29 cellular contexts compared by ENCODE assay signal in genomic region chr9:8907863-8908262, GRCh38.
DNase-seq lines count a peak whose midpoint lies in the region; ATAC-seq and TF ChIP-seq lines count a peak whose summit lies in the region.
"Had no signal": no experiment of that assay in that cellular context is flagged by ENCODE, and none has a peak within 500 bp of the region (broad histone marks: within the 10 kb centered on the region; RNA-seq: fewer than 3 reads in every experiment).

No MANE protein-coding gene starts in this region.

- no peak overlapping the region for H3K27ac ChIP-seq in Peyer's patch
- H3K27ac ChIP-seq: C4-2B, left lung, neural progenitor cell, pancreas, right atrium auricular region, testis had no signal

- H3K4me2 ChIP-seq in Loucy (ENCODE audit: low read depth, low read length, poor library complexity, severe bottlenecking): peak overlapping the region; percentile 41
- H3K4me2 ChIP-seq: neural progenitor cell had no signal

- ATAC-seq in GM18870 (IDR thresholded peaks at IDR 0.05; ENCODE audit: unreplicated experiment) (peak; percentile 45), GM18909 (IDR thresholded peaks at IDR 0.05; ENCODE audit: poor library complexity, unreplicated experiment) (no peak), left colon (no peak)
- ATAC-seq: activated CD8-positive, alpha-beta T cell treated with anti-CD3 and anti-CD28 coated beads for 36 hours; activated T-helper 17 cell treated with anti-CD3 and anti-CD28 coated beads, Interleukin-2, amount 50 U/mL, for 72 hours; HCT116; left lung; pancreas; PC-3 had no signal

- no peak overlapping the region for H3K9ac ChIP-seq in Loucy (ENCODE audit: low read depth, low read length, poor library complexity, severe bottlenecking)
- H3K9ac ChIP-seq: neural progenitor cell had no signal

- peak overlapping the region; percentile 72 for H2AFZ ChIP-seq in Loucy (ENCODE audit: low read length)
- H2AFZ ChIP-seq: neural progenitor cell had no signal

- H3K9me2 ChIP-seq in Loucy (replicated peaks; ENCODE audit: low read depth, low read length): no peaks in the 10 kb centered on the region

- H3K4me1 ChIP-seq in Loucy (ENCODE audit: insufficient read depth, low read length, poor library complexity, severe bottlenecking) (no peaks in the 10 kb centered on the region), Peyer's patch (no peaks in the 10 kb centered on the region)
- H3K4me1 ChIP-seq: neural progenitor cell, pancreas, right atrium auricular region, testis had no signal

- intact Hi-C loops in left colon (cut with DNase I, micrococcal nuclease): no loop called here

- H4K20me1 ChIP-seq in Loucy (ENCODE audit: insufficient read depth, low read length, poor library complexity, severe bottlenecking): no peaks in the 10 kb centered on the region

- H3K4me3 ChIP-seq in Loucy (ENCODE audit: low read length, poor library complexity, severe bottlenecking) (peak overlapping the region; percentile 31), epithelial cell of esophagus (ENCODE audit: low read length) (no peak overlapping the region), Peyer's patch (no peak overlapping the region)
- H3K4me3 ChIP-seq: left lung, neural progenitor cell, pancreas, right atrium auricular region, testis had no signal

- no peak for TF ChIP-seq POLR2A in Peyer's patch (IDR thresholded peaks at IDR 0.05)

- H3F3A ChIP-seq in Loucy (ENCODE audit: low read depth): 0 out of 2 replicates have a peak, but pooled peaks cover 4% of the 10 kb centered on the region

- TF ChIP-seq CTCF in Loucy (conservative IDR thresholded peaks at IDR 0.05; ENCODE audit: low read length) (no peak), epithelial cell of esophagus (IDR thresholded peaks at IDR 0.05; ENCODE audit: insufficient read depth, low read depth, low read length, missing control alignments) (no peak), Peyer's patch (IDR thresholded peaks at IDR 0.05) (no peak)

- H3K27me3 ChIP-seq in Loucy (ENCODE audit: insufficient read depth, low read length, poor library complexity, severe bottlenecking): no peaks in the 10 kb centered on the region
- H3K27me3 ChIP-seq in Peyer's patch: no peaks in the 10 kb centered on the region
- H3K27me3 ChIP-seq: left lung, neural progenitor cell, pancreas, right atrium auricular region, testis had no signal

- no peaks in the 10 kb centered on the region for H3K79me2 ChIP-seq in Loucy (ENCODE audit: insufficient read depth, low read length)

- H3K36me3 ChIP-seq in Loucy (ENCODE audit: insufficient read depth, low read length) (no peaks in the 10 kb centered on the region), Peyer's patch (no peaks in the 10 kb centered on the region)
- H3K36me3 ChIP-seq: left lung, neural progenitor cell, pancreas, right atrium auricular region had no signal

- peaks cover 12% of the 10 kb centered on the region for H3K9me3 ChIP-seq in Loucy (ENCODE audit: insufficient read depth, low read depth, low read length)
- H3K9me3 ChIP-seq in Peyer's patch: no peaks in the 10 kb centered on the region
- H3K9me3 ChIP-seq: pancreas, right atrium auricular region, testis had no signal

- DNase-seq in epithelial cell of esophagus (ENCODE audit: low read depth) (peak; percentile 5), renal cortical epithelial cell (ENCODE audit: low read depth) (peak; percentile 66), SIG-M5 treated with dmso at 0.1 percent for 504 hours (lab: John Stamatoyannopoulos, UW; ENCODE audit: unreplicated experiment) (no peak), Peyer's patch (no peak), left colon (no peak)
- DNase-seq: activated CD4-positive, alpha-beta T cell treated with anti-CD3 and anti-CD28 coated beads for 1 hour; activated CD8-positive, alpha-beta T cell treated with anti-CD3 and anti-CD28 coated beads for 36 hours; activated naive CD4-positive, alpha-beta T cell treated with anti-CD3 and anti-CD28 coated beads, Interleukin-2, amount 50 U/mL, for 16 hours; cerebellar nuclear complex; left lung; mesendoderm; NCI-H1092; NCI-H1694 treated with DMSO at 0.1 percent for 48 hours; NCI-H446 treated with DMSO at 0.1 percent for 48 hours; NCI-H774; pancreas; PC-3; SHP77; stimulated activated CD4-positive, alpha-beta T cell treated with anti-CD3 and anti-CD28 coated beads, Interleukin-1b, Interleukin-23, amount 100 ng/mL, for 48 hours; SW 1271; testis had no signal

Comparison
In these comparisons a context has a peak if more than half of its experiments do, and no peak if none do; other contexts are left out.
1. DNase-seq: peak in epithelial cell of esophagus (single experiment) and renal cortical epithelial cell (single experiment); none in SIG-M5 treated with dmso at 0.1 percent for 504 hours (single experiment), Peyer's patch (0 of 3) and left colon (0 of 2).